In the genomic region with DNA sequence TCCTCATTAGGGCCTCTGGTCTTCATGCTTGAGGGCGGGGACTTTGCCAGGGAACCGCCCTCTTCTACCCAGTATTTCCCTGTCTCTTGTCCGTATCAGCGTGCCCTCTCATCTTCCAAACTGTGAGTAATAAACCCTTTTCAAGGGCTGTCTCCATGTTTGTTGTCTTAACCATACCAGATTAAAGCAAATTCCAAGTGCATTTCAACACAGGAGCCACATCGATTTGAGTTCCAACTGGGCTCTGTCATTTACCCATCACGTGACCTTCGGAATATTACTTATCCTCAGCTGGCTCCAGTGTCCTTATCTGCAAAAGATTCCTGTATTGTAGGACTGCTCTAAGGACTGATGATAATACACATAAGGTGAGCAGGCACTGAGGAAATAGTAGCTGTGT, we compare ENCODE assay signal across 19 cellular contexts. TPM values are rescaled to one million over a fixed set of nuclear protein-coding genes. Genes with fewer than 3 reads are reported as not detected.
"Had no signal": no experiment of that assay in that cellular context is flagged by ENCODE, and none has a peak within 500 bp of the region (broad histone marks: within the 10 kb centered on the region; RNA-seq: fewer than 3 reads in every experiment).

No MANE protein-coding gene starts in this region.

- H3K9me3 Mint-ChIP-seq: activated naive CD4-positive, alpha-beta T cell treated with anti-CD3 and anti-CD28 coated beads, Interleukin-2, amount 50 U/mL, for 72 hours; stimulated activated naive CD8-positive, alpha-beta T cell treated with anti-CD3 and anti-CD28 coated beads, Interleukin-15, Interleukin-2, amounts not matched to agents 100 ng/mL and 50 ng/mL, for 24 hours had no signal

- H3K27ac Mint-ChIP-seq: activated naive CD4-positive, alpha-beta T cell treated with anti-CD3 and anti-CD28 coated beads, Interleukin-2, amount 50 U/mL, for 72 hours; endodermal cell; naive B cell; stimulated activated naive CD8-positive, alpha-beta T cell treated with anti-CD3 and anti-CD28 coated beads, Interleukin-15, Interleukin-2, amounts not matched to agents 100 ng/mL and 50 ng/mL, for 24 hours had no signal

- H3K27me3 Mint-ChIP-seq: naive B cell; stimulated activated naive CD8-positive, alpha-beta T cell treated with anti-CD3 and anti-CD28 coated beads, Interleukin-15, Interleukin-2, amounts not matched to agents 100 ng/mL and 50 ng/mL, for 24 hours had no signal

- DNase-seq: activated T-cell treated with anti-CD3 and anti-CD28 coated beads, Interleukin-2, amount 50 U/mL, for 1 hour; cerebellar nuclear complex; cortex of kidney; endodermal cell; esophagus squamous epithelium; heart right ventricle; lower lobe of right lung; naive B cell; retina; stimulated activated CD4-positive, alpha-beta T cell treated with anti-CD3 and anti-CD28 coated beads, Interleukin-12 subunit alpha, Interleukin-12 subunit beta, amount 100 ng/mL, for 4 hours; substantia nigra; T-helper 9 cell; thyroid gland had no signal

- H3K4me3 Mint-ChIP-seq: endodermal cell; neural crest cell; stimulated activated naive CD8-positive, alpha-beta T cell treated with anti-CD3 and anti-CD28 coated beads, Interleukin-15, Interleukin-2, amounts not matched to agents 100 ng/mL and 50 ng/mL, for 24 hours had no signal

- ATAC-seq: activated naive CD4-positive, alpha-beta T cell treated with anti-CD3 and anti-CD28 coated beads, Interleukin-2, amount 50 U/mL, for 72 hours; heart right ventricle; left lobe of liver; lower lobe of right lung had no signal

- H3K27me3 ChIP-seq: ascending aorta, esophagus squamous epithelium, heart right ventricle, thyroid gland had no signal

- H3K9me3 ChIP-seq: ascending aorta, esophagus squamous epithelium, lower lobe of right lung, thyroid gland had no signal

- H3K36me3 ChIP-seq: ascending aorta, breast epithelium, esophagus squamous epithelium, heart right ventricle, lower lobe of right lung, thyroid gland had no signal

- H3K4me3 ChIP-seq: ascending aorta, breast epithelium, esophagus squamous epithelium, heart right ventricle, lower lobe of right lung, thyroid gland had no signal

- H3K27ac ChIP-seq: ascending aorta, breast epithelium, esophagus squamous epithelium, heart right ventricle, lower lobe of right lung, thyroid gland had no signal

- H3K4me1 ChIP-seq: ascending aorta, breast epithelium, esophagus squamous epithelium, heart right ventricle, lower lobe of right lung, thyroid gland had no signal

RNA-seq across cellular contexts. Expression of a gene that starts 6.4 kb away (rescaled TPM):
- total RNA-seq: left lobe of liver had no signal
